ENCODE assay signal across 1 cellular context in the genomic region with DNA sequence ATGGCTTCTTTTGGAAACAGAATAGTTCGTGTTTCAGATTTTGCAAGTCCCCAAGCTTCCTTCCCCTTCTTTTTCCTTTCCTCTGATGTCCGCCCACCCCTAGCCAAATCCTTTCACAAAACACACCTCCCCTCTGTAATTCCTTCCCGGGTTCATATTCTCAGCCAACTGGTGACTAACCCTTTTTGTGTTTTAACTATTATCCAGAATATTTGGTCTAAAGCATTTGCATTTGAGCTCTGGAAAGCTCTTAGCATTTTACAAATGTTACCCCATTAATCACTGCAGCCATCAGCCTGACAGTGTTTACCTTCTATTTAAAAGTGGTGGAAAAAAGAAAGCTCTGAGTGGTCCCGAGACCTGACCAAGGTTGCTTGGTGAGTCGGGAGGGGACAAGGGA.
TF ChIP-seq lines count a peak whose summit lies in the region.

No MANE protein-coding gene starts in this region.

TF ChIP-seq in GM23338, 12 proteins besides CTCF, POLR2A, EP300 and RAD21 (continued from another document):
- TF ChIP-seq, protein P1, sequence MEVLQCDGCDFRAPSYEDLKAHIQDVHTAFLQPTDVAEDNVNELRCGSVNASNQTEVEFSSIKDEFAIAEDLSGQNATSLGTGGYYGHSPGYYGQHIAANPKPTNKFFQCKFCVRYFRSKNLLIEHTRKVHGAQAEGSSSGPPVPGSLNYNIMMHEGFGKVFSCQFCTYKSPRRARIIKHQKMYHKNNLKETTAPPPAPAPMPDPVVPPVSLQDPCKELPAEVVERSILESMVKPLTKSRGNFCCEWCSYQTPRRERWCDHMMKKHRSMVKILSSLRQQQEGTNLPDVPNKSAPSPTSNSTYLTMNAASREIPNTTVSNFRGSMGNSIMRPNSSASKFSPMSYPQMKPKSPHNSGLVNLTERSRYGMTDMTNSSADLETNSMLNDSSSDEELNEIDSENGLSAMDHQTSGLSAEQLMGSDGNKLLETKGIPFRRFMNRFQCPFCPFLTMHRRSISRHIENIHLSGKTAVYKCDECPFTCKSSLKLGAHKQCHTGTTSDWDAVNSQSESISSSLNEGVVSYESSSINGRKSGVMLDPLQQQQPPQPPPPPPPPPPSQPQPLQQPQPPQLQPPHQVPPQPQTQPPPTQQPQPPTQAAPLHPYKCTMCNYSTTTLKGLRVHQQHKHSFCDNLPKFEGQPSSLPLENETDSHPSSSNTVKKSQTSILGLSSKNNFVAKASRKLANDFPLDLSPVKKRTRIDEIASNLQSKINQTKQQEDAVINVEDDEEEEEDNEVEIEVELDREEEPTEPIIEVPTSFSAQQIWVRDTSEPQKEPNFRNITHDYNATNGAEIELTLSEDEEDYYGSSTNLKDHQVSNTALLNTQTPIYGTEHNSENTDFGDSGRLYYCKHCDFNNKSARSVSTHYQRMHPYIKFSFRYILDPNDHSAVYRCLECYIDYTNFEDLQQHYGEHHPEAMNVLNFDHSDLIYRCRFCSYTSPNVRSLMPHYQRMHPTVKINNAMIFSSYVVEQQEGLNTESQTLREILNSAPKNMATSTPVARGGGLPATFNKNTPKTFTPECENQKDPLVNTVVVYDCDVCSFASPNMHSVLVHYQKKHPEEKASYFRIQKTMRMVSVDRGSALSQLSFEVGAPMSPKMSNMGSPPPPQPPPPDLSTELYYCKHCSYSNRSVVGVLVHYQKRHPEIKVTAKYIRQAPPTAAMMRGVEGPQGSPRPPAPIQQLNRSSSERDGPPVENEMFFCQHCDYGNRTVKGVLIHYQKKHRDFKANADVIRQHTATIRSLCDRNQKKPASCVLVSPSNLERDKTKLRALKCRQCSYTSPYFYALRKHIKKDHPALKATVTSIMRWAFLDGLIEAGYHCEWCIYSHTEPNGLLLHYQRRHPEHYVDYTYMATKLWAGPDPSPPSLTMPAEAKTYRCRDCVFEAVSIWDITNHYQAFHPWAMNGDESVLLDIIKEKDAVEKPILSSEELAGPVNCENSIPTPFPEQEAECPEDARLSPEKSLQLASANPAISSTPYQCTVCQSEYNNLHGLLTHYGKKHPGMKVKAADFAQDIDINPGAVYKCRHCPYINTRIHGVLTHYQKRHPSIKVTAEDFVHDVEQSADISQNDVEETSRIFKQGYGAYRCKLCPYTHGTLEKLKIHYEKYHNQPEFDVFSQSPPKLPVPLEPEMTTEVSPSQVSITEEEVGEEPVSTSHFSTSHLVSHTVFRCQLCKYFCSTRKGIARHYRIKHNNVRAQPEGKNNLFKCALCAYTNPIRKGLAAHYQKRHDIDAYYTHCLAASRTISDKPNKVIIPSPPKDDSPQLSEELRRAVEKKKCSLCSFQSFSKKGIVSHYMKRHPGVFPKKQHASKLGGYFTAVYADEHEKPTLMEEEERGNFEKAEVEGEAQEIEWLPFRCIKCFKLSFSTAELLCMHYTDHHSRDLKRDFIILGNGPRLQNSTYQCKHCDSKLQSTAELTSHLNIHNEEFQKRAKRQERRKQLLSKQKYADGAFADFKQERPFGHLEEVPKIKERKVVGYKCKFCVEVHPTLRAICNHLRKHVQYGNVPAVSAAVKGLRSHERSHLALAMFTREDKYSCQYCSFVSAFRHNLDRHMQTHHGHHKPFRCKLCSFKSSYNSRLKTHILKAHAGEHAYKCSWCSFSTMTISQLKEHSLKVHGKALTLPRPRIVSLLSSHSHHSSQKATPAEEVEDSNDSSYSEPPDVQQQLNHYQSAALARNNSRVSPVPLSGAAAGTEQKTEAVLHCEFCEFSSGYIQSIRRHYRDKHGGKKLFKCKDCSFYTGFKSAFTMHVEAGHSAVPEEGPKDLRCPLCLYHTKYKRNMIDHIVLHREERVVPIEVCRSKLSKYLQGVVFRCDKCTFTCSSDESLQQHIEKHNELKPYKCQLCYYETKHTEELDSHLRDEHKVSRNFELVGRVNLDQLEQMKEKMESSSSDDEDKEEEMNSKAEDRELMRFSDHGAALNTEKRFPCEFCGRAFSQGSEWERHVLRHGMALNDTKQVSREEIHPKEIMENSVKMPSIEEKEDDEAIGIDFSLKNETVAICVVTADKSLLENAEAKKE (CRISPR knock-in tag; IDR thresholded peaks at IDR 0.05): no peak
- TF ChIP-seq POLR2AphosphoS5 (IDR thresholded peaks at IDR 0.05; ENCODE audit: low read depth) (no peak), JUNB (IDR thresholded peaks at IDR 0.05; ENCODE audit: unreplicated experiment) (no peak), NANOG (IDR thresholded peaks at IDR 0.05; ENCODE audit: borderline replicate concordance) (no peak)
